ENCODE assay signal across 33 cellular contexts in the genomic region with DNA sequence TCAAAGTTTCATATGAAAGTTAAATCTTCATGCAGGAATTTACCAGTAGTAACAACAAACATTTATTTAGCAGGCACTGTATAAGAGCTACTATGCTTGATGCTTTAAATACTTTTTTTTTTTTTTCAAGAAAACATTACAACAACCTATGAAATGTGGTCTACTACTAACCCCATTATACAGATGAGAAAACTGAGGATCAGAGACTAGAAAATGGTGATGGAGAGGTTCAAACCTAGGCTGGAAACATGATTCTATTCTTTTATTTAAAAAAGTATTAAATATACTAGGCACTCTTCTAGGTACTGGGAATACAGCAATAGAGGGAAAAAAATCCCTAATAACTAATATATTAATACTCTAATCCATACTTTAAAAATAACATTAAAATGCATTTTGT.
"Had no signal": no experiment of that assay in that cellular context is flagged by ENCODE, and none has a peak within 500 bp of the region (broad histone marks: within the 10 kb centered on the region; RNA-seq: fewer than 3 reads in every experiment).

No MANE protein-coding gene starts in this region.

- H3K4me1 ChIP-seq: adrenal gland, ascending aorta, body of pancreas, breast epithelium had no signal

- H3K36me3 ChIP-seq: adrenal gland, brain microvascular endothelial cell, breast epithelium had no signal

- H3K27ac ChIP-seq: adrenal gland, ascending aorta, body of pancreas, brain microvascular endothelial cell, breast epithelium, cardiac muscle cell had no signal

- FAIRE-seq: astrocyte, bronchial epithelial cell had no signal

- H3K4me3 ChIP-seq: adrenal gland, ascending aorta, body of pancreas, breast epithelium, cardiac muscle cell had no signal

- ATAC-seq: activated naive CD8-positive, alpha-beta T cell treated with anti-CD3 and anti-CD28 coated beads, Interleukin-2, amount 50 U/mL, for 24 hours; activated T-cell treated with anti-CD3 and anti-CD28 coated beads, Interleukin-2, amount 50 U/mL, for 4 hours; activated T-cell treated with anti-CD3 and anti-CD28 coated beads, Interleukin-2, amount 50 U/mL, for 72 hours; activated T-helper 17 cell treated with anti-CD3 and anti-CD28 coated beads, Interleukin-2, amount 50 U/mL, for 72 hours; body of pancreas had no signal

- H3K9me3 ChIP-seq: body of pancreas had no signal

- DNase-seq: activated effector memory CD4-positive, alpha-beta T cell treated with anti-CD3 and anti-CD28 coated beads, Interleukin-2, amount 50 U/mL, for 16 hours; activated effector memory CD4-positive, alpha-beta T cell treated with Interleukin-2 at 50 U/mL for 16 hours; activated gamma-delta T cell; activated gamma-delta T cell treated with Interleukin-2 at 50 U/mL for 16 hours; activated naive CD4-positive, alpha-beta T cell; activated naive CD4-positive, alpha-beta T cell treated with anti-CD3 and anti-CD28 coated beads for 36 hours; activated naive CD4-positive, alpha-beta T cell treated with anti-CD3 and anti-CD28 coated beads, Interleukin-2, amount 10 ng/mL, durations not matched to agents 7 days and 5 days; activated naive CD4-positive, alpha-beta T cell treated with anti-CD3 and anti-CD28 coated beads, Interleukin-2, amount 50 U/mL, for 16 hours; activated naive CD4-positive, alpha-beta T cell treated with Interleukin-2 at 50 U/mL for 16 hours; activated naive CD8-positive, alpha-beta T cell treated with anti-CD3 and anti-CD28 coated beads for 36 hours; activated naive CD8-positive, alpha-beta T cell treated with anti-CD3 and anti-CD28 coated beads, Interleukin-2, amount 10 ng/mL, durations not matched to agents 7 days and 5 days; activated naive CD8-positive, alpha-beta T cell treated with anti-CD3 and anti-CD28 coated beads, Interleukin-2, amount 50 U/mL, for 24 hours; activated T-cell treated with anti-CD3 and anti-CD28 coated beads, Interleukin-2, amount 50 U/mL, for 1 hour; activated T-cell treated with anti-CD3 and anti-CD28 coated beads, Interleukin-2, amount 50 U/mL, for 24 hours; activated T-cell treated with anti-CD3 and anti-CD28 coated beads, Interleukin-2, amount 50 U/mL, for 4 hours; activated T-cell treated with anti-CD3 and anti-CD28 coated beads, Interleukin-2, amount 50 U/mL, for 48 hours; activated T-cell treated with anti-CD3 and anti-CD28 coated beads, Interleukin-2, amount 50 U/mL, for 72 hours; adrenal gland; amniotic stem cell; amygdala; anterior cingulate cortex; aorta; body of pancreas; brain microvascular endothelial cell; caudate nucleus; central memory CD4-positive, alpha-beta T cell; cerebellar nuclear complex had no signal

- H3K27me3 ChIP-seq: adrenal gland, ascending aorta, body of pancreas, brain microvascular endothelial cell, breast epithelium, cardiac muscle cell had no signal
